ENCODE assay signal across 10 cellular contexts in the genomic region with DNA sequence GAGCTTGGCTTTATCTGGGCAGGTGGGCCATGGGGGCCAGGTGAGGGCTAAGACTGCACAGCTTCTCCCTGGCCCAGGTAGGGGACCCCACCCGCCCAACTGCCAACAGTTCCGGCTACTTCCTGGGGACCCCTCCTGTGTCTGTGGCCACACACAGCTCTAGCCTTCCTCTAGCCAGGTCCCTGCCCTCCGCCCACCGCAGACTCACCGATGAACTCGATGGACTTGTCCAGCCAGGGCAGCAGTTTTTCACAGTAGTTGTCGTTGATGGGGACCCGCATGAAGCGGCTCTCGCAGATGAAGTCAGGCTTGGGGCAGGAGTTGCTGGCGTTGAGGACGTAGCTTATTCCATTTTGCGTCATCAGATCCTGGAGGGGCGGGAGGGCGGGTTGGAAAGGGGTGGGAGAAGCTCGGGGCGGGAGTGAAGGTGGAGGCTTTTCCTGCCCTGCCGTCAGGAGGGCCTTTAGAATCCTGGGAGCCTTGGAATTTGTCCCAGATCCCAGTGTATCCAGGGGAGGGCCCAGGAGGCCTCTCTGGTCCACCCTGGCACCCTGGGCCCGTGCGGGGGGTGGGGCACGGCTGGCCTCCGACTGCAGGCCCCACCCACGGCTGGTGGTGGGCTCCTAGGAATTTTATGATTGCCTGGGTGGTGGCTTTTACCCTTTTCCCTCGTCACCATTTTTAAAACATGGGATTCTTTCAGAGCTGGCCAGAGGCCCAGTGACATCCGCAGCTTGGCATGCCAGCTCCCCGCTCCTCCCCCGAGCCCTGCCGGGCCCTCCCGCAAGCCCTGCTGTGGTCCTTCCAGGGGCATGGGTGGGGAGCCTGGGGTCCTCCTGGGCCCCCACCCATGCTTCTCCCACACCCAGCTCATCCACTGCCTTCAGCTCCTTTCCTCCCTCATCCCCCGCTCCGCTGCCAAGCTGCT. TPM values are rescaled to one million over a fixed set of nuclear protein-coding genes. Genes with fewer than 3 reads are reported as not detected.
DNase-seq lines count a peak whose midpoint lies in the region; ATAC-seq and TF ChIP-seq lines count a peak whose summit lies in the region.
"Had no signal": no experiment of that assay in that cellular context is flagged by ENCODE, and none has a peak within 500 bp of the region (broad histone marks: within the 10 kb centered on the region; RNA-seq: fewer than 3 reads in every experiment).

No MANE protein-coding gene starts in this region.

- no peak for TF ChIP-seq CTCF in Panc1 (IDR thresholded peaks at IDR 0.05)
- no peak for TF ChIP-seq CTCF in esophagus muscularis mucosa (IDR thresholded peaks at IDR 0.05)

- peak overlapping the region; percentile 1; the same call in 1 of the 2 replicates for H3K27ac ChIP-seq in Panc1 (ENCODE audit: low read length)
- H3K27ac ChIP-seq in esophagus muscularis mucosa (replicated peaks in 1 of 4): peak overlapping the region; percentile 90 to 98 (median 98)

- no peaks in the 10 kb centered on the region for H3K27me3 ChIP-seq in Panc1 (ENCODE audit: control insufficient read depth, insufficient read depth, low read length)
- no peaks in the 10 kb centered on the region for H3K27me3 ChIP-seq in esophagus muscularis mucosa

- TF ChIP-seq POLR2A in esophagus muscularis mucosa (IDR thresholded peaks at IDR 0.05; ENCODE audit: low read depth): no peak

- intact Hi-C loops in Panc1 (cut with micrococcal nuclease; ENCODE audit: unreplicated experiment) (no loop called here), esophagus muscularis mucosa (cut with DNase I) (no loop called here)

- DNase-seq in ACHN: peak; percentile 81
- no peak for DNase-seq in Panc1 (ENCODE audit: low read depth, low spot score)
- no peak for DNase-seq in esophagus muscularis mucosa (ENCODE audit: extremely low spot score)
- peak; percentile 74 for DNase-seq in myocyte (ENCODE audit: low read depth)
- DNase-seq in NCI-H2171 treated with DMSO at 0.1 percent for 48 hours (lab: John Stamatoyannopoulos, UW): no peak
- DNase-seq: CD4-positive, CD25-positive, alpha-beta regulatory T cell had no signal

- H3K36me3 ChIP-seq in Panc1 (ENCODE audit: control insufficient read depth, insufficient read depth, low read length): no peaks in the 10 kb centered on the region
- peaks cover 0 to 54% (median 37%) of the 10 kb centered on the region in 4 donors for H3K36me3 ChIP-seq in esophagus muscularis mucosa

- CTCF ChIA-PET in Panc1 (lab: Charles Lee): interaction anchor here (1.3 to 2.6 kb wide), 2 partner anchors 12 to 16 kb away, joined by 6 to 11 read pairs; no protein-coding TSS in a partner anchor

- in situ Hi-C loops in ACHN (cut with HindIII; ENCODE audit: low pct_ligation_motif_present, low pct_unique_long_range_greater_than_20kb, low sequenced_read_pairs) (no loop called here), Panc1 (cut with HindIII; ENCODE audit: low pct_unique_long_range_greater_than_20kb, low sequenced_read_pairs) (no loop called here)

- ATAC-seq in Panc1: peak; percentile 35
- ATAC-seq in HG02885 (IDR thresholded peaks at IDR 0.05; ENCODE audit: poor library complexity, unreplicated experiment): no peak
- no peak for ATAC-seq in HG03565 (IDR thresholded peaks at IDR 0.05; ENCODE audit: unreplicated experiment)
- ATAC-seq in GM19467 (IDR thresholded peaks at IDR 0.05; ENCODE audit: unreplicated experiment): no peak

- H3K4me1 ChIP-seq in Panc1 (ENCODE audit: control insufficient read depth, insufficient read depth, low read length) (peaks cover 17% of the 10 kb centered on the region), esophagus muscularis mucosa (peaks cover 34 to 58% (median 40%) of the 10 kb centered on the region in 4 donors)

- TF ChIP-seq EP300 in esophagus muscularis mucosa (IDR thresholded peaks at IDR 0.05): no peak

- no TSS peak for BruUV-seq in Panc1 (replicated peaks; lab: Mats Ljungman, UMichigan)

- no peaks in the 10 kb centered on the region for H3K9me3 ChIP-seq in Panc1 (ENCODE audit: control insufficient read depth, insufficient read depth, low read depth, low read length)
- H3K9me3 ChIP-seq in esophagus muscularis mucosa: no peaks in the 10 kb centered on the region

- no peak overlapping the region for H3K4me3 ChIP-seq in Panc1 (ENCODE audit: low read depth in 2 of 2, low read length in 2 of 2)
- H3K4me3 ChIP-seq in esophagus muscularis mucosa: peak overlapping the region; percentile 9 to 44 (median 32)
- H3K4me3 ChIP-seq: smooth muscle cell had no signal

- POLR2A ChIA-PET in Panc1 (lab: Charles Lee): no interaction called here

- 49% methylated on average over 28 of the region's 31 CpGs for WGBS in esophagus muscularis mucosa

RNA-seq across cellular contexts. Expression of a gene that starts 13.9 kb away (rescaled TPM):
- total RNA-seq in Panc1 (2021; ENCODE audit: unreplicated experiment) (5.5 TPM), esophagus muscularis mucosa (1 to 10 TPM; 2.5 to 8.5 (median 4.8) TPM), myocyte (0.29 and 1.2 TPM in 2 replicates)
- polyA plus RNA-seq in Panc1 (2012; ENCODE audit: insufficient read length): 8.9 TPM
- 4.0 TPM for polyA plus RNA-seq in myocyte (2012)

RNA-seq across cellular contexts. Expression of a gene that starts 26.9 kb away (rescaled TPM):
- not detected for total RNA-seq in Panc1 (2021; ENCODE audit: unreplicated experiment)
- 1.0 TPM for polyA plus RNA-seq in Panc1 (2012; ENCODE audit: insufficient read length)
- total RNA-seq in esophagus muscularis mucosa: not detected
- not detected in 2 replicates for total RNA-seq in myocyte
- polyA plus RNA-seq in myocyte (2012): 0.14 TPM
- total RNA-seq: CD4-positive, CD25-positive, alpha-beta regulatory T cell; smooth muscle cell had no signal
- polyA plus RNA-seq: CD4-positive, CD25-positive, alpha-beta regulatory T cell; smooth muscle cell had no signal

RNA-seq across cellular contexts. Expression of a gene that starts 39.9 kb away (rescaled TPM):
- total RNA-seq in Panc1 (2021; ENCODE audit: unreplicated experiment): not detected
- polyA plus RNA-seq in Panc1 (2012; ENCODE audit: insufficient read length): not detected
- not detected for total RNA-seq in esophagus muscularis mucosa
- total RNA-seq in myocyte: not detected in 2 replicates
- polyA plus RNA-seq in myocyte (2012): 0.11 TPM
- total RNA-seq: smooth muscle cell had no signal
- polyA plus RNA-seq: CD4-positive, CD25-positive, alpha-beta regulatory T cell had no signal

RNA-seq across cellular contexts. Expression of a gene that starts 50.1 kb away (rescaled TPM):
- total RNA-seq in Panc1 (2021; ENCODE audit: unreplicated experiment): not detected
- not detected for polyA plus RNA-seq in Panc1 (2012; ENCODE audit: insufficient read length)
- total RNA-seq in esophagus muscularis mucosa: not detected
- total RNA-seq in myocyte: not detected in 2 replicates
- polyA plus RNA-seq in myocyte (2012): not detected
- total RNA-seq: CD4-positive, CD25-positive, alpha-beta regulatory T cell; smooth muscle cell had no signal
- polyA plus RNA-seq: CD4-positive, CD25-positive, alpha-beta regulatory T cell; smooth muscle cell had no signal

Comparison
In these comparisons a context has a peak if more than half of its experiments do, and no peak if none do; other contexts are left out.
1. DNase-seq: peak in ACHN (single experiment) and myocyte (single experiment); none in Panc1 (single experiment), esophagus muscularis mucosa (single experiment) and NCI-H2171 treated with DMSO at 0.1 percent for 48 hours (single experiment).
2. H3K4me3 ChIP-seq: peak in esophagus muscularis mucosa (4 of 4); none in Panc1 (0 of 2).